13 cellular contexts compared by ENCODE assay signal in the genomic region with DNA sequence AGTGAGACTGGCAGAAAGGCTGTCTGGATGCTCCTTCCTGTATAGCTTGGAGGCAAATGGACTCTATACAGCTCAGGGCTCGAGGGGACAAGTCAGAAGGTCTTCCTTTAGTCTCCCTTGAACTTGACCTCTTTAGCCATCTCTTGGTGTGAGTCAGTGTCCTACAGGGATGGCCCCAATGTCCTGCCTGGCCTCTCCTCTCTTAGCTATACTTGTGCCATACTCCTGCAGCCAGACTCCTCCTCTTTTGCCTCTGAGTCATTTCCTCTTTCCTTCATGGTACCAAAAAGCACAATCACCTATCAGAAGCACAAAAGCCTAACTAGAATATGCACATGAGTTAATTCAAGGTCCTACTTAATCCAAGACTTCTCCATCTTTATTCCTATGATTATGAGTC.
DNase-seq lines count a peak whose midpoint lies in the region; ATAC-seq and TF ChIP-seq lines count a peak whose summit lies in the region.
"Had no signal": no experiment of that assay in that cellular context is flagged by ENCODE, and none has a peak within 500 bp of the region (broad histone marks: within the 10 kb centered on the region; RNA-seq: fewer than 3 reads in every experiment).

No MANE protein-coding gene starts in this region.

- peak overlapping the region; percentile 16 to 30; a peak in 1 of 4 replicates for H4K8ac ChIP-seq in IMR-90 (ENCODE audit: low read depth in 2 of 2, low read length in 2 of 2)

- peaks cover 36% of the 10 kb centered on the region for H3K9me1 ChIP-seq in IMR-90 (ENCODE audit: insufficient read depth, low read length)

- H2BK20ac ChIP-seq in IMR-90 (ENCODE audit: low read depth, low read length) = peak overlapping the region; percentile 58; the same call in 1 of the 2 replicates

- H3K9me3 Mint-ChIP-seq in activated CD4-positive, alpha-beta T cell treated with anti-CD3 and anti-CD28 coated beads for 36 hours (ENCODE audit: low read depth) = no peaks in the 10 kb centered on the region

- 0 out of 3 replicates have a peak overlapping the region, but pooled peaks have one; percentile 72 for H2BK15ac ChIP-seq in IMR-90 (ENCODE audit: low read depth, low read length)

- H2BK120ac ChIP-seq in IMR-90 (ENCODE audit: low read depth, low read length) = peak overlapping the region; percentile 75

- peak overlapping the region; percentile 25 for H2AK5ac ChIP-seq in IMR-90 (ENCODE audit: low read depth, low read length)

- no peak for TF ChIP-seq CTCF in IMR-90 (conservative IDR thresholded peaks at IDR 0.05; ENCODE audit: low read depth, low read length)
- no peak for TF ChIP-seq CTCF in stomach (IDR thresholded peaks at IDR 0.05)

- peak overlapping the region; percentile 56 for H3K4ac ChIP-seq in IMR-90 (ENCODE audit: low read depth, low read length)

- in situ Hi-C loops in IMR-90 (cut with MboI; ENCODE audit: low sequenced_read_pairs) = loop anchor here (10.0 to 25.0 kb wide), 2 partner anchors 190 to 443 kb away; a partner anchor contains a TSS

- peak overlapping the region; percentile 31; the same call in 1 of the 2 replicates for H3K23ac ChIP-seq in IMR-90 (ENCODE audit: low read depth, low read length)

- peaks cover 5% of the 10 kb centered on the region for H3K36me3 Mint-ChIP-seq in activated CD4-positive, alpha-beta T cell treated with anti-CD3 and anti-CD28 coated beads for 36 hours (ENCODE audit: low read depth)

- POLR2A ChIA-PET in activated CD4-positive, alpha-beta T cell treated with anti-CD3 and anti-CD28 coated beads for 36 hours (lab: Charles Lee) = no interaction called here
- POLR2A ChIA-PET in IMR-90 (lab: Charles Lee; ENCODE audit: unreplicated experiment) = no interaction called here

- H3K9ac ChIP-seq in IMR-90 (ENCODE audit: low read depth, low read length) = no peak overlapping the region
- no peak overlapping the region for H3K9ac ChIP-seq in adipocyte (ENCODE audit: low read length)

- no peaks in the 10 kb centered on the region for H3K27me3 Mint-ChIP-seq in activated CD4-positive, alpha-beta T cell treated with anti-CD3 and anti-CD28 coated beads for 36 hours

- WGBS in IMR-90 (ENCODE audit: extremely low coverage in 2 of 2, insufficient read length in 1 of 2), 2 experiments = 50% methylated on average over 1 of the region's 1 CpG; no CpG with 5 or more reads in 1 of the 2 experiments
- 63 to 100% (median 81%) methylated on average over 1 of the region's 1 CpG for WGBS in stomach, 5 donors

- H3K9me3 ChIP-seq in IMR-90 (ENCODE audit: control insufficient read depth, insufficient read depth, low read length) (no peaks in the 10 kb centered on the region), adipocyte (ENCODE audit: control insufficient read depth, low read length) (no peaks in the 10 kb centered on the region), stomach (no peaks in the 10 kb centered on the region)
- H3K9me3 ChIP-seq: heart right ventricle, upper lobe of right lung had no signal

- peaks cover 4% of the 10 kb centered on the region; the same call in 1 of the 2 replicates for H4K20me1 ChIP-seq in IMR-90 (ENCODE audit: insufficient read depth, low read length)

- H3K4me3 ChIP-seq in IMR-90 (ENCODE audit: insufficient read depth, low read depth, low read length) = no peak overlapping the region
- H3K4me3 ChIP-seq in adipocyte (ENCODE audit: low read length) = no peak overlapping the region
- no peak overlapping the region for H3K4me3 ChIP-seq in stomach
- H3K4me3 ChIP-seq: heart right ventricle, upper lobe of right lung had no signal

- peak overlapping the region; percentile 73 for H2BK5ac ChIP-seq in IMR-90 (ENCODE audit: low read depth, low read length, poor library complexity, severe bottlenecking)

- H3K4me1 ChIP-seq in IMR-90 (ENCODE audit: control insufficient read depth, insufficient read depth, low read length) (peaks cover 16% of the 10 kb centered on the region), adipocyte (ENCODE audit: control insufficient read depth, insufficient read depth, low read length) (peaks cover 26% of the 10 kb centered on the region), stomach (peaks cover 0 to 1% (median 0%) of the 10 kb centered on the region in 4 donors)

- no peak overlapping the region; the same call in 1 of the 2 replicates for H3K18ac ChIP-seq in IMR-90 (ENCODE audit: low read depth, low read length)

- no peak overlapping the region for H3K27ac ChIP-seq in IMR-90 (ENCODE audit: insufficient read depth, low read length)
- H3K27ac ChIP-seq in stomach = no peak overlapping the region
- H3K27ac ChIP-seq: heart right ventricle, upper lobe of right lung had no signal

- no peak overlapping the region for H2AK9ac ChIP-seq in IMR-90 (replicated peaks; ENCODE audit: low read depth, low read length, poor library complexity)

- no peak overlapping the region for H4K5ac ChIP-seq in IMR-90 (ENCODE audit: low read depth, low read length)

- 0 out of 2 replicates have a peak overlapping the region, but pooled peaks have one; percentile 16 for H3K14ac ChIP-seq in IMR-90 (replicated peaks; ENCODE audit: low read depth, low read length)

- intact Hi-C loops in activated CD4-positive, alpha-beta T cell treated with anti-CD3 and anti-CD28 coated beads for 36 hours (cut with DNase I, micrococcal nuclease) = loop anchor here (2.0 to 5.0 kb wide), 4 partner anchors 27 to 185 kb away; no protein-coding TSS in a partner anchor
- intact Hi-C loops in IMR-90 (cut with micrococcal nuclease) = loop anchor here (2.0 to 5.0 kb wide), 2 partner anchors 183 to 445 kb away; no protein-coding TSS in a partner anchor
- intact Hi-C loops in stomach (cut with DNase I; ENCODE audit: low total_unique reads) = no loop called here
- intact Hi-C loops in left ventricle myocardium superior (cut with micrococcal nuclease) = no loop called here

- BruUV-seq in IMR-90 (replicated peaks; lab: Mats Ljungman, UMichigan) = no TSS peak

- TF ChIP-seq EP300 in stomach (IDR thresholded peaks at IDR 0.05) = no peak

- H3K36me3 ChIP-seq in IMR-90 (ENCODE audit: control insufficient read depth, insufficient read depth, low read length) (no peaks in the 10 kb centered on the region), adipocyte (ENCODE audit: control insufficient read depth, insufficient read depth, low read length, severe bottlenecking) (peaks cover 6% of the 10 kb centered on the region), stomach (peaks cover 0 to 11% (median 0%) of the 10 kb centered on the region in 4 donors)
- H3K36me3 ChIP-seq: heart right ventricle, upper lobe of right lung had no signal

- DNase-seq in activated CD4-positive, alpha-beta T cell treated with anti-CD3 and anti-CD28 coated beads for 36 hours = no peak
- no peak for DNase-seq in activated CD4-positive, alpha-beta T cell treated with anti-CD3 and anti-CD28 coated beads for 1 hour
- DNase-seq in IMR-90 (peak; percentile 61), adipocyte (ENCODE audit: low read depth) (peak; percentile 14), lung microvascular endothelial cell (ENCODE audit: low read depth in 2 of 2) (peak; percentile 32 to 62), stomach (no peak), left ventricle myocardium superior (no peak)
- DNase-seq in central memory CD4-positive, alpha-beta T cell = no peak
- DNase-seq: cortex of kidney, heart right ventricle, NCI-H1092, T-helper 9 cell, upper lobe of right lung had no signal

- peak overlapping the region; percentile 83 for H3K27ac Mint-ChIP-seq in activated CD4-positive, alpha-beta T cell treated with anti-CD3 and anti-CD28 coated beads for 36 hours

- H3K4me1 Mint-ChIP-seq in activated CD4-positive, alpha-beta T cell treated with anti-CD3 and anti-CD28 coated beads for 36 hours = peaks cover 43% of the 10 kb centered on the region

- TF ChIP-seq RAD21 in IMR-90 (IDR thresholded peaks at IDR 0.05; ENCODE audit: low read length) = no peak

- CTCF ChIA-PET in activated CD4-positive, alpha-beta T cell treated with anti-CD3 and anti-CD28 coated beads for 36 hours (lab: Charles Lee) = interaction anchor here (0.6 to 2.1 kb wide), 6 partner anchors 9 to 207 kb away, joined by 3 to 9 read pairs (median 4); no protein-coding TSS in a partner anchor
- CTCF ChIA-PET in IMR-90 (lab: Yijun Ruan, JAX) = interaction anchor here (0.6 to 1.6 kb wide), 3 partner anchors 151 to 295 kb away, joined by 3 to 6 read pairs (median 3); a partner anchor contains a TSS

- no peak overlapping the region; the same call in 1 of the 2 replicates for H3K4me2 ChIP-seq in IMR-90 (ENCODE audit: low read depth, low read length)

- H3K79me1 ChIP-seq in IMR-90 (ENCODE audit: low read depth in 1 of 2, low read length in 2 of 2) = peaks cover 0 to 8% of the 10 kb centered on the region in 2 experiments; a peak in 2 of 4 replicates

- peak; percentile 56 for ATAC-seq in activated CD4-positive, alpha-beta T cell treated with anti-CD3 and anti-CD28 coated beads for 36 hours
- ATAC-seq in IMR-90 (ENCODE audit: low read depth) (peak; percentile 44), left ventricle myocardium superior (no peak)
- ATAC-seq: upper lobe of right lung had no signal

- peak overlapping the region; percentile 36 for H2AFZ ChIP-seq in IMR-90 (replicated peaks; ENCODE audit: low read length, poor library complexity)

- TF ChIP-seq POLR2A in IMR-90 (IDR thresholded peaks at IDR 0.05; ENCODE audit: low read depth, low read length) = no peak
- no peak for TF ChIP-seq POLR2A in stomach (IDR thresholded peaks at IDR 0.05)

- no peak overlapping the region for H3K4me3 Mint-ChIP-seq in activated CD4-positive, alpha-beta T cell treated with anti-CD3 and anti-CD28 coated beads for 36 hours

- H3K27me3 ChIP-seq in IMR-90 (ENCODE audit: control insufficient read depth, insufficient read depth, low read length) = no peaks in the 10 kb centered on the region
- H3K27me3 ChIP-seq in adipocyte (replicated peaks; ENCODE audit: control insufficient read depth, insufficient read depth, low read length) = no peaks in the 10 kb centered on the region
- no peaks in the 10 kb centered on the region for H3K27me3 ChIP-seq in stomach
- H3K27me3 ChIP-seq: heart right ventricle, upper lobe of right lung had no signal

- dilution Hi-C loops in IMR-90 (cut with HindIII; ENCODE audit: low sequenced_read_pairs, unreplicated experiment) = no loop called here

- no peak overlapping the region for H3K56ac ChIP-seq in IMR-90 (ENCODE audit: extremely low read depth, insufficient read depth, low read length)

- no peak overlapping the region for H4K91ac ChIP-seq in IMR-90 (ENCODE audit: insufficient read depth, low read depth, low read length)

TF ChIP-seq in IMR-90, 13 proteins besides CTCF, POLR2A, EP300 and RAD21 (continues in another document):
- TF ChIP-seq NFE2L2 (IDR thresholded peaks at IDR 0.05; ENCODE audit: low read depth, low read length) = no peak
- TF ChIP-seq RCOR1 (IDR thresholded peaks at IDR 0.05; ENCODE audit: insufficient replicate concordance, low read length) = no peak

Comparison
In these comparisons a context has a peak if more than half of its experiments do, and no peak if none do; other contexts are left out.
1. DNase-seq: peak in IMR-90 (single experiment), adipocyte (single experiment) and lung microvascular endothelial cell (2 of 2); none in activated CD4-positive, alpha-beta T cell treated with anti-CD3 and anti-CD28 coated beads for 36 hours (single experiment), activated CD4-positive, alpha-beta T cell treated with anti-CD3 and anti-CD28 coated beads for 1 hour (single experiment), stomach (single experiment), central memory CD4-positive, alpha-beta T cell (single experiment) and left ventricle myocardium superior (single experiment).
2. intact Hi-C loops: an anchor here in activated CD4-positive, alpha-beta T cell treated with anti-CD3 and anti-CD28 coated beads for 36 hours (2.0 to 5.0 kb wide) and IMR-90 (2.0 to 5.0 kb wide); none called in stomach and left ventricle myocardium superior.